Comparison of ENCODE assay signal across 14 cellular contexts in the genomic region with DNA sequence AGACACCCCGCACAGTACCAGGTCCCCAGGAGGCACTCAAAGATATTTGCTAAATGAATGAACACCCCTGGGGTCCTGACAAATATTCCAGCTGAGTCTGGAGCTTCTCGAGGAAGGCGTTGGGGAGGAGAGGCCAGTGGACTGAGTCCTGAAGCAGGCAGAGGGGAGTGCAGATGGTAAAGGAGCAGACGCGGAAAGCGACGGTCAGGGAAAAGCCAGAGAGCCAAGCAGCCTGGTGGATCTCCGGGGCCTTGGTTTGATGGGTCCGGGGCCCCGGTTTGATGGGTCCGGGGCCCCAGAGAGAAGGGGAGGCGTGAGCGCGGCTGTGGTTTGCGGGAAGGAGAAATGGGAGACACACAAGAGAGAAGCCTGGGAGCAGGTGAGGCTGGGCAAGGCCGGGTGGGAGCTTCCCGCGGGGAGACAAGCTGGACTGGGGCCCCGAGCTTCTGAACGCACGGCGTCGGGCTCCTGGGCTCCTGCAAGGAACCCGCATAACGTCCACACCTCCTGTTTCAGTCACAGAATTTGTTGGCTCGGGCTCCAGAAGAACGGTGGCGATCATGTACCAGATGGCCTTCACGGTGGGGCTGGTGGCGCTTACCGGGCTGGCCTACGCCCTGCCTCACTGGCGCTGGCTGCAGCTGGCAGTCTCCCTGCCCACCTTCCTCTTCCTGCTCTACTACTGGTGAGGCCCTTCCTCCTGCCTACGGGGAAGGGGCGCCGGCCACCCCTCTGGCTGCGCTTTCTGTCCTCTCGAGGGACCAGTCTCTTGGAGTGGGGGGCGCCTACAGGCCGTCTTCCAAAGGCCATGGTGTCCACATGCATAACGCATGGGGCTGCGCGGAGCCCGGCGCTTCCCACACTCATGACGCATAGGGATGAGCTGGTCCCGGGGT. TPM values are rescaled to one million over a fixed set of nuclear protein-coding genes. Genes with fewer than 3 reads are reported as not detected.
A peak's percentile ranks its signal among the peaks of the same experiment; 100 is the strongest.
DNase-seq lines count a peak whose midpoint lies in the region; ATAC-seq and TF ChIP-seq lines count a peak whose summit lies in the region.
"Had no signal": no experiment of that assay in that cellular context is flagged by ENCODE, and none has a peak within 500 bp of the region (broad histone marks: within the 10 kb centered on the region; RNA-seq: fewer than 3 reads in every experiment).

No MANE protein-coding gene starts in this region.

- H3K27ac Mint-ChIP-seq in T-helper 1 cell treated with Interleukin-12 subunit alpha and Interleukin-12 subunit beta and Interleukin-4 antibody, amounts not matched to agents 30 μg/mL and 1 μg/mL, for 36 hours: peak overlapping the region; percentile 61
- no peak overlapping the region for H3K27ac Mint-ChIP-seq in WTC11
- H3K27ac Mint-ChIP-seq: IgD-negative memory B cell had no signal

- H3K4me3 Mint-ChIP-seq in T-helper 1 cell treated with Interleukin-12 subunit alpha and Interleukin-12 subunit beta and Interleukin-4 antibody, amounts not matched to agents 30 μg/mL and 1 μg/mL, for 36 hours: no peak overlapping the region
- H3K4me3 Mint-ChIP-seq in WTC11: no peak overlapping the region
- H3K4me3 Mint-ChIP-seq: IgD-negative memory B cell had no signal

- peak; percentile 9 for ATAC-seq in WTC11

- peaks cover 16% of the 10 kb centered on the region for H3K36me3 Mint-ChIP-seq in T-helper 1 cell treated with Interleukin-12 subunit alpha and Interleukin-12 subunit beta and Interleukin-4 antibody, amounts not matched to agents 30 μg/mL and 1 μg/mL, for 36 hours (ENCODE audit: low read depth)
- no peaks in the 10 kb centered on the region for H3K36me3 Mint-ChIP-seq in WTC11
- H3K36me3 Mint-ChIP-seq: IgD-negative memory B cell had no signal

- POLR2A ChIA-PET in WTC11 (lab: Charles Lee): interaction anchor here (0.6 kb wide), 2 partner anchors 70 to 245 kb away, joined by 3 read pairs; no protein-coding TSS in a partner anchor

- H3K4me1 Mint-ChIP-seq in T-helper 1 cell treated with Interleukin-12 subunit alpha and Interleukin-12 subunit beta and Interleukin-4 antibody, amounts not matched to agents 30 μg/mL and 1 μg/mL, for 36 hours (ENCODE audit: low read depth): peaks cover 10% of the 10 kb centered on the region
- H3K4me1 Mint-ChIP-seq in WTC11: peaks cover 40% of the 10 kb centered on the region

- TF ChIP-seq CTCF in WTC11 (IDR thresholded peaks at IDR 0.05): no peak

- intact Hi-C loops in posterior vena cava (cut with DNase I): loop anchor here in 1 of 2 donors (10.0 kb wide), 1 partner anchor 321 kb away; no protein-coding TSS in a partner anchor

- CTCF ChIA-PET in WTC11 (lab: Charles Lee): interaction anchor here (1.1 to 1.8 kb wide), 3 partner anchors 164 to 333 kb away, joined by 3 to 6 read pairs (median 3); no protein-coding TSS in a partner anchor

- no peaks in the 10 kb centered on the region for H3K9me3 Mint-ChIP-seq in T-helper 1 cell treated with Interleukin-12 subunit alpha and Interleukin-12 subunit beta and Interleukin-4 antibody, amounts not matched to agents 30 μg/mL and 1 μg/mL, for 36 hours
- H3K9me3 Mint-ChIP-seq in WTC11: no peaks in the 10 kb centered on the region
- H3K9me3 Mint-ChIP-seq: H9, IgD-negative memory B cell had no signal

- no peaks in the 10 kb centered on the region for H3K27me3 Mint-ChIP-seq in T-helper 1 cell treated with Interleukin-12 subunit alpha and Interleukin-12 subunit beta and Interleukin-4 antibody, amounts not matched to agents 30 μg/mL and 1 μg/mL, for 36 hours (ENCODE audit: low read depth)
- peaks cover 49% of the 10 kb centered on the region for H3K27me3 Mint-ChIP-seq in WTC11 (ENCODE audit: low read depth)

- DNase-seq in T-helper 1 cell (no peak), AG08396 (ENCODE audit: low spot score) (peak; percentile 1), WTC11 (ENCODE audit: low spot score) (no peak), mesenteric fat pad (ENCODE audit: low spot score) (peak; percentile 86), nucleus accumbens (lab: John Stamatoyannopoulos, UW) (no peak), posterior vena cava (ENCODE audit: low spot score) (no peak), EL (no peak)
- DNase-seq: H9, NCI-H1417 treated with DMSO at 0.1 percent for 48 hours, NCI-H2029 treated with DMSO at 0.1 percent for 48 hours, NCI-H510A, Peyer's patch had no signal

TF ChIP-seq in WTC11, 78 proteins besides CTCF, POLR2A, EP300 and RAD21:
- TF ChIP-seq MXD4 (CRISPR knock-in tag; IDR thresholded peaks at IDR 0.05; ENCODE audit: borderline replicate concordance) (no peak), JAZF1 (CRISPR knock-in tag; IDR thresholded peaks at IDR 0.05) (no peak), IRF2 (CRISPR knock-in tag; IDR thresholded peaks at IDR 0.05; ENCODE audit: borderline replicate concordance, low read depth) (no peak), TEAD1 (CRISPR knock-in tag; IDR thresholded peaks at IDR 0.05) (no peak), FOXP1 (CRISPR knock-in tag; IDR thresholded peaks at IDR 0.05; ENCODE audit: borderline replicate concordance) (no peak), NFYB (CRISPR knock-in tag; conservative IDR thresholded peaks at IDR 0.05; ENCODE audit: low read depth) (no peak), EMX1 (CRISPR knock-in tag; IDR thresholded peaks at IDR 0.05) (no peak), ESRRA (CRISPR knock-in tag; IDR thresholded peaks at IDR 0.05; ENCODE audit: borderline replicate concordance) (no peak), NR2C2 (CRISPR knock-in tag; IDR thresholded peaks at IDR 0.05) (no peak), ZNF263 (CRISPR knock-in tag; IDR thresholded peaks at IDR 0.05; ENCODE audit: low read depth) (no peak), ZBTB21 (CRISPR knock-in tag; IDR thresholded peaks at IDR 0.05; ENCODE audit: borderline replicate concordance) (no peak), JUN (CRISPR knock-in tag; IDR thresholded peaks at IDR 0.05) (no peak), FOXK1 (CRISPR knock-in tag; IDR thresholded peaks at IDR 0.05) (no peak)
- TF ChIP-seq, protein P1, sequence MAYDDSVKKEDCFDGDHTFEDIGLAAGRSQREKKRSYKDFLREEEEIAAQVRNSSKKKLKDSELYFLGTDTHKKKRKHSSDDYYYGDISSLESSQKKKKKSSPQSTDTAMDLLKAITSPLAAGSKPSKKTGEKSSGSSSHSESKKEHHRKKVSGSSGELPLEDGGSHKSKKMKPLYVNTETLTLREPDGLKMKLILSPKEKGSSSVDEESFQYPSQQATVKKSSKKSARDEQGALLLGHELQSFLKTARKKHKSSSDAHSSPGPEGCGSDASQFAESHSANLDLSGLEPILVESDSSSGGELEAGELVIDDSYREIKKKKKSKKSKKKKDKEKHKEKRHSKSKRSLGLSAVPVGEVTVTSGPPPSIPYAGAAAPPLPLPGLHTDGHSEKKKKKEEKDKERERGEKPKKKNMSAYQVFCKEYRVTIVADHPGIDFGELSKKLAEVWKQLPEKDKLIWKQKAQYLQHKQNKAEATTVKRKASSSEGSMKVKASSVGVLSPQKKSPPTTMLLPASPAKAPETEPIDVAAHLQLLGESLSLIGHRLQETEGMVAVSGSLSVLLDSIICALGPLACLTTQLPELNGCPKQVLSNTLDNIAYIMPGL (CRISPR knock-in tag; IDR thresholded peaks at IDR 0.05): no peak
- TF ChIP-seq, protein P2, sequence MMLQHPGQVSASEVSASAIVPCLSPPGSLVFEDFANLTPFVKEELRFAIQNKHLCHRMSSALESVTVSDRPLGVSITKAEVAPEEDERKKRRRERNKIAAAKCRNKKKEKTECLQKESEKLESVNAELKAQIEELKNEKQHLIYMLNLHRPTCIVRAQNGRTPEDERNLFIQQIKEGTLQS (CRISPR knock-in tag; conservative IDR thresholded peaks at IDR 0.05): no peak
- TF ChIP-seq, protein P3, sequence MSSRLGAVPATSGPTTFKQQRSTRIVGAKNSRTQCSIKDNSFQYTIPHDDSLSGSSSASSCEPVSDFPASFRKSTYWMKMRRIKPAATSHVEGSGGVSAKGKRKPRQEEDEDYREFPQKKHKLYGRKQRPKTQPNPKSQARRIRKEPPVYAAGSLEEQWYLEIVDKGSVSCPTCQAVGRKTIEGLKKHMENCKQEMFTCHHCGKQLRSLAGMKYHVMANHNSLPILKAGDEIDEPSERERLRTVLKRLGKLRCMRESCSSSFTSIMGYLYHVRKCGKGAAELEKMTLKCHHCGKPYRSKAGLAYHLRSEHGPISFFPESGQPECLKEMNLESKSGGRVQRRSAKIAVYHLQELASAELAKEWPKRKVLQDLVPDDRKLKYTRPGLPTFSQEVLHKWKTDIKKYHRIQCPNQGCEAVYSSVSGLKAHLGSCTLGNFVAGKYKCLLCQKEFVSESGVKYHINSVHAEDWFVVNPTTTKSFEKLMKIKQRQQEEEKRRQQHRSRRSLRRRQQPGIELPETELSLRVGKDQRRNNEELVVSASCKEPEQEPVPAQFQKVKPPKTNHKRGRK (CRISPR knock-in tag; IDR thresholded peaks at IDR 0.05; ENCODE audit: borderline replicate concordance): no peak
TF ChIP-seq in WTC11: peak in this region for 0.

RNA-seq across cellular contexts. Expression of a gene that starts 12.1 kb away (rescaled TPM):
- total RNA-seq in WTC11 (2021) (0.41 to 1.2 TPM (median 0.78 TPM) in 3 replicates), mesenteric fat pad (3.4 TPM), posterior vena cava (1 to 10 TPM; 1.8 to 1.9 TPM)

Comparison
In these comparisons a context has a peak if more than half of its experiments do, and no peak if none do; other contexts are left out.
1. DNase-seq: peak in AG08396 (single experiment) and mesenteric fat pad (single experiment); none in T-helper 1 cell (0 of 5), WTC11 (single experiment), nucleus accumbens (0 of 56), posterior vena cava (single experiment) and EL (single experiment).